In the genomic region with DNA sequence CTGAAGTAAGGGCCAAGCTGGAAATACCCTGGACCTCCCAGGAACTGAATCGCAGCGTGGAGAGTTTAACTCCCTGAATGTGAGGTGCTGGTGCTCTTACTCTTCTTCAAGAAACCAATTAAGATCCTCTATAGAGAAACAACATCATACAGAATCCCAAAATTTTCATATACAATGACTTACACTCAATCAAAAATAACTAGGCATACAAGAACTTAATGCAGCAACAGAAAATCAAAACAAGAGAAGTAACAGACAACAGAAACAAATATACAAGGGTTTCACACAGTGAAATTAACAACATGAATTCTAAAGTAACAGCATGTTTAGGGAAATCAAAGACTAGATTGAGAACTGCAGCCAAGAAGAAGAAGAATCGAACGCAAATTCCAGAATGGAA, we compare ENCODE assay signal across 8 cellular contexts.
"Had no signal": no experiment of that assay in that cellular context is flagged by ENCODE, and none has a peak within 500 bp of the region (broad histone marks: within the 10 kb centered on the region; RNA-seq: fewer than 3 reads in every experiment).

No MANE protein-coding gene starts in this region.

- H3K27ac ChIP-seq: GM23248 had no signal

- H3K9ac ChIP-seq: GM23248 had no signal

- DNase-seq: GM23248, GOT3, H7, IMR-90, KG1 had no signal

- H2AFZ ChIP-seq: GM23248 had no signal

- ATAC-seq: HCT116, K562 had no signal

- H3K9me3 ChIP-seq: HAP-1 had no signal

- H3K4me3 ChIP-seq: GM23248, HAP-1, K562 had no signal

- H3K4me1 ChIP-seq: HAP-1 had no signal
